ENCODE assay signal across 13 cellular contexts in the genomic region with DNA sequence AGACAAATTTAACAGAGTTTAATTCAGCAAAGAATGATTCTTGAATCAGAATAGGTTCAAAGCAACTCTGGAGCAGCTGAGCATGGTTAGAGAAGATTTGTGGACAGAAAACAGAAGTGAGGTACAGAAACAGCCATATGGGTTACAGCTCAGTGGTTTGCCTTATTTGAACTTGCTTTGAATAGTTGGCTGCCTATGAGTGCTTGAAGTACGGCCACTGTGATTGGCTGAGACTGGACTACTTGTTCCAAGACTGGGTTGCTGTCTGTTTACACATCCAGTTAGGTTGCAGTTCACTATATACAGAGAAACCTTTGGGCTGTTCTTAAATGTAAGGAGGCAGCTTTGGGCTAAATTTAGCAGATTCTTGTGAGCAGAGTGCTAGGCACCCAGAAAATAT.
DNase-seq lines count a peak whose midpoint lies in the region; ATAC-seq and TF ChIP-seq lines count a peak whose summit lies in the region.
"Had no signal": no experiment of that assay in that cellular context is flagged by ENCODE, and none has a peak within 500 bp of the region (broad histone marks: within the 10 kb centered on the region; RNA-seq: fewer than 3 reads in every experiment).

No MANE protein-coding gene starts in this region.

- 38 to 60% methylated on average over 1 of the region's 1 CpG for WGBS in body of pancreas, 2 donors
- 65% methylated on average over 1 of the region's 1 CpG for WGBS in mesenchymal stem cell

- no peak for TF ChIP-seq POLR2A in body of pancreas (IDR thresholded peaks at IDR 0.05)

- no peak overlapping the region for H2AK5ac ChIP-seq in mesenchymal stem cell (ENCODE audit: low read length, severe bottlenecking)

- no peak overlapping the region for H2BK120ac ChIP-seq in mesenchymal stem cell (ENCODE audit: low read depth, low read length)

- H3K36me3 ChIP-seq in body of pancreas (replicated peaks in 1 of 2; ENCODE audit: insufficient read depth in 1 of 2, low read depth in 2 of 2) (no peaks in the 10 kb centered on the region), mesenchymal stem cell (ENCODE audit: control insufficient read depth in 1 of 2, insufficient read depth in 2 of 2, low read depth in 1 of 2, low read length in 2 of 2) (no peaks in the 10 kb centered on the region)
- H3K36me3 ChIP-seq: lower lobe of right lung had no signal

- H3K4me3 ChIP-seq in body of pancreas (no peak overlapping the region), mesenchymal stem cell (ENCODE audit: insufficient read depth in 1 of 2, low read depth in 1 of 2, low read length in 2 of 2) (no peak overlapping the region), coronary artery (no peak overlapping the region)
- H3K4me3 ChIP-seq: lower lobe of right lung had no signal

- H3K79me1 ChIP-seq in mesenchymal stem cell (replicated peaks; ENCODE audit: low read length, poor library complexity, severe bottlenecking), result no peaks in the 10 kb centered on the region

- no peak overlapping the region for H3K23ac ChIP-seq in mesenchymal stem cell (ENCODE audit: low read length in 2 of 2)

- H3K4ac ChIP-seq in mesenchymal stem cell (ENCODE audit: low read depth in 1 of 2, low read length in 2 of 2), result no peak overlapping the region

- no peak overlapping the region for H2BK12ac ChIP-seq in mesenchymal stem cell (ENCODE audit: low read length in 2 of 2)

- H3K14ac ChIP-seq in mesenchymal stem cell (ENCODE audit: low read length in 2 of 2), result no peak overlapping the region

- H2BK15ac ChIP-seq in mesenchymal stem cell (ENCODE audit: low read depth, poor library complexity, severe bottlenecking), result no peak overlapping the region

- DNase-seq in body of pancreas, result peak; percentile 12 to 60 (median 24)
- DNase-seq in activated naive CD4-positive, alpha-beta T cell treated with anti-CD3 and anti-CD28 coated beads, Interleukin-2, amount 50 U/mL, for 16 hours, result no peak
- no peak for DNase-seq in mesenchymal stem cell
- no peak for DNase-seq in coronary artery (ENCODE audit: low spot score)
- DNase-seq: lower lobe of right lung, NCI-H2081 treated with DMSO at 0.1 percent for 48 hours, T-helper 1 cell had no signal

- H3K27ac ChIP-seq in body of pancreas, result no peak overlapping the region
- H3K27ac ChIP-seq in mesenchymal stem cell (ENCODE audit: low read length, poor library complexity, severe bottlenecking), result no peak overlapping the region
- H3K27ac ChIP-seq in coronary artery, result no peak overlapping the region
- H3K27ac ChIP-seq: C4-2B, HL-60, lower lobe of right lung had no signal

- H3K27me3 ChIP-seq in body of pancreas (no peaks in the 10 kb centered on the region), mesenchymal stem cell (ENCODE audit: control insufficient read depth in 1 of 2, insufficient read depth in 1 of 2, low read length in 2 of 2) (no peaks in the 10 kb centered on the region)

- H3K4me2 ChIP-seq in mesenchymal stem cell (ENCODE audit: low read length, poor library complexity, severe bottlenecking), result no peak overlapping the region

- no peaks in the 10 kb centered on the region for H3K4me1 ChIP-seq in body of pancreas
- H3K4me1 ChIP-seq in mesenchymal stem cell (ENCODE audit: control insufficient read depth, insufficient read depth, low read depth, low read length), result no peaks in the 10 kb centered on the region
- H3K4me1 ChIP-seq: lower lobe of right lung had no signal

- TF ChIP-seq CTCF in body of pancreas (IDR thresholded peaks at IDR 0.05) (no peak), coronary artery (IDR thresholded peaks at IDR 0.05) (no peak)

- H3K9me3 ChIP-seq in body of pancreas (no peaks in the 10 kb centered on the region), mesenchymal stem cell (ENCODE audit: control insufficient read depth, low read length) (no peaks in the 10 kb centered on the region)
- H3K9me3 ChIP-seq: lower lobe of right lung had no signal

- no peak overlapping the region for H3K18ac ChIP-seq in mesenchymal stem cell (ENCODE audit: low read depth in 1 of 2, low read length in 2 of 2)

- ATAC-seq in GM18511 (IDR thresholded peaks at IDR 0.05; ENCODE audit: unreplicated experiment), result peak; percentile 86
- ATAC-seq in GM21528 (IDR thresholded peaks at IDR 0.05; ENCODE audit: low FRiP score, unreplicated experiment), result peak; percentile 85
- peak; percentile 67 for ATAC-seq in HG03378 (IDR thresholded peaks at IDR 0.05; ENCODE audit: unreplicated experiment)
- ATAC-seq in body of pancreas, result peak; percentile 47
- no peak for ATAC-seq in GM18498 (IDR thresholded peaks at IDR 0.05; ENCODE audit: unreplicated experiment)
- ATAC-seq: lower lobe of right lung had no signal

- H3K9ac ChIP-seq in mesenchymal stem cell (ENCODE audit: low read length), result no peak overlapping the region

- H2BK5ac ChIP-seq in mesenchymal stem cell (ENCODE audit: low read depth, low read length, poor library complexity, severe bottlenecking), result no peak overlapping the region

- H2AFZ ChIP-seq in mesenchymal stem cell (ENCODE audit: low read depth, low read length), result no peak overlapping the region

- H4K91ac ChIP-seq in mesenchymal stem cell (ENCODE audit: low read length), result no peak overlapping the region

- no peak overlapping the region for H4K8ac ChIP-seq in mesenchymal stem cell (ENCODE audit: low read length)

- intact Hi-C loops in body of pancreas (cut with DNase I), result no loop called here

Comparison
In these comparisons a context has a peak if more than half of its experiments do, and no peak if none do; other contexts are left out.
1. DNase-seq: peak in body of pancreas (4 of 4); none in activated naive CD4-positive, alpha-beta T cell treated with anti-CD3 and anti-CD28 coated beads, Interleukin-2, amount 50 U/mL, for 16 hours (single experiment), mesenchymal stem cell (single experiment) and coronary artery (single experiment).